Comparison of ENCODE assay signal across 1 cellular context in the genomic region with DNA sequence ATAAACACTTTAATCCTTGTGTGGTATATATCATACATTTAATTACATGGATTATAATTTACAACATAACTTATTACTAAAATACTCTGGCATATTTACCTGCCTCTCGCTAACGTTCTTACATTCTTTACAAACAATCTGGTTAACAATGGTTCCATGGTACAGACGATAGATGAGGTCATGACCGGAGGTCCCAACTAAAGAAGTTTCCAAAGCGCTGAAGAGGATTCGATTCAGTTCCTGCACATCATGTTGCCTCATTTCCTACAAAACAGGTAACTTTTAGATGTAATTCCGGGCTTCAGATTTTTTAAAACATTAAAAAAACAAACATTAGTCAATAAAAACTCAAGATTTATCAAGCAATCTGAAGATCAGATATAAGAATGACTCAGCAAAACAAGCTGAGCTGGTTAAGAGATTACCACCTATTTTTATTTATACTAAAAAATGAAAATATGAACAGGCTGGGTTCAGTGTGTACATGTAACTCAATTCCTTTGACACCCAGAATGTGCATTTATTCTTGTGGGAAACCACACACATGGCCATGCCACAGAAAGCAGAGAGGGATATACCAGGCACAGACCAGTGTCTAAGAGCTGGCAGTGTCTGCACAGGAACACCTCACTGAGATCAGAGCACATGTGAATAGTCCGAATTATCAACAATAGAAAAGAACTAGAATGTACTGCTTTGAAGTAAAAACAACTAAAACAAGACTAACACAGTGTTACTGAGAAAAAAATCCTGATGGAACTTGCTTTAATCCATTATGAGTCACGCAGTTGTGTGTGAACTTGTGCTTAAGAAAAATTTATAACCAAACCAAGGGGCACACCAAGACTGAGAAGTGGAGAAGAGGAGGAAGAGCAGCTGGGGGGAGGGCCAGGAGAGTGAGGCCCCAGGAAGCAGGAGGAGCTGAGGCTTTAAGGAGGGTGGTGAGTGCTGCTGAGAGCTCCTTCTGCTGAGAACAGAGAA.
TF ChIP-seq lines count a peak whose summit lies in the region.

No MANE protein-coding gene starts in this region.

TF ChIP-seq in GM23338, 12 proteins besides CTCF, POLR2A, EP300 and RAD21 (continued from another document):
- TF ChIP-seq ZNF462 (CRISPR knock-in tag; IDR thresholded peaks at IDR 0.05) (no peak), NANOG (IDR thresholded peaks at IDR 0.05; ENCODE audit: borderline replicate concordance) (no peak), JUNB (IDR thresholded peaks at IDR 0.05; ENCODE audit: unreplicated experiment) (no peak), ZNF114 (CRISPR knock-in tag; IDR thresholded peaks at IDR 0.05) (no peak), POLR2AphosphoS5 (IDR thresholded peaks at IDR 0.05; ENCODE audit: low read depth) (no peak), CREB1 (CRISPR knock-in tag; IDR thresholded peaks at IDR 0.05; ENCODE audit: low read depth) (no peak)
